In genomic region chr7:151304856-151305255, GRCh38 we compare ENCODE assay signal across 1 cellular context.
TF ChIP-seq lines count a peak whose summit lies in the region.

No MANE protein-coding gene starts in this region.

TF ChIP-seq in K562, 482 proteins besides CTCF, POLR2A, EP300 and RAD21:
- TF ChIP-seq ZNF3 (CRISPR knock-in tag; IDR thresholded peaks at IDR 0.05) (no peak), SPI1 (IDR thresholded peaks at IDR 0.05; ENCODE audit: borderline replicate concordance, low read depth, low read length) (peak; percentile 22; the same call in 1 of the 2 replicates), ZBTB40 (IDR thresholded peaks at IDR 0.05) (0 out of 2 replicates have a peak, but pooled peaks have one; percentile 25), ZBTB40 (CRISPR knock-in tag; IDR thresholded peaks at IDR 0.05) (no peak)
